Comparison of ENCODE assay signal across 9 cellular contexts in the genomic region with DNA sequence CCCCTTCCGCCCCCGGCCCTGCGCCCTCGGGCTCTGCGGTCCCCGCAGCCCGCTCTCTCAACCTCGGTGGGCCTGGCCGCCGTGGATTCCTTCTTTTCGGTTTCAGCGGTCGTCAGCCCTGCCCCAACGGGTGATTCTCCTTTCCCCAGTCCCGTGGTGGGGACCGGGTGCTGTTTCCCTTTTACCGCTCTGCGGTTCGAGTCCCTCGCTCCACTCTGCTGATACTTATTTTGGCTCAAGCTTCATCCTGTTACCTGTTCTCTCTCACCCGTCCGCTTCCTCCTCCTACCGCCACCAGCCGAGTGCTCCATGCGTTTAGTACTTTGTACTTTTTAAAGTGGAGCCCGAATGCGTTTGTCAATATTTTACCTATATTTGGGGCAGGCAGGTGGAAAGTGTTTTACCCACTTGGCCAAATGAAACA. TPM values are rescaled to one million over a fixed set of nuclear protein-coding genes. Genes with fewer than 3 reads are reported as not detected.
DNase-seq lines count a peak whose midpoint lies in the region; ATAC-seq and TF ChIP-seq lines count a peak whose summit lies in the region.
"Had no signal": no experiment of that assay in that cellular context is flagged by ENCODE, and none has a peak within 500 bp of the region (broad histone marks: within the 10 kb centered on the region; RNA-seq: fewer than 3 reads in every experiment).

No MANE protein-coding gene starts in this region.

- peaks cover 20% of the 10 kb centered on the region for H3K4me1 Mint-ChIP-seq in MCF 10A (ENCODE audit: insufficient read depth, unreplicated experiment)

- POLR2A ChIA-PET in MCF 10A (lab: Yijun Ruan, JAX): interaction anchor here (0.7 to 2.8 kb wide), 9 partner anchors 28 to 343 kb away, joined by 3 to 20 read pairs (median 3); partner anchors contain the start of genes CTNND1, MED19, SELENOH and TMX2

- CTCF ChIA-PET in MCF 10A (lab: Yijun Ruan, JAX): interaction anchor here (0.5 kb wide), 1 partner anchor 655 kb away, joined by 3 read pairs; no protein-coding TSS in a partner anchor

- peak; percentile 4 for ATAC-seq in GM21576 (IDR thresholded peaks at IDR 0.05; ENCODE audit: unreplicated experiment)
- ATAC-seq in GM18858 (IDR thresholded peaks at IDR 0.05; ENCODE audit: unreplicated experiment): no peak

- TF ChIP-seq POLR2A in lower leg skin (IDR thresholded peaks at IDR 0.05) (no peak), transverse colon (IDR thresholded peaks at IDR 0.05) (no peak)

- H3K27ac Mint-ChIP-seq in MCF 10A (ENCODE audit: low read depth, unreplicated experiment): peak overlapping the region; percentile 100

- H3K4me1 ChIP-seq in transverse colon: peaks cover 11 to 25% (median 22%) of the 10 kb centered on the region in 4 donors

- WGBS in lower leg skin, 2 donors: 0 to 1% methylated on average over 27 of the region's 27 CpGs
- 0 to 1% methylated on average over 16 to 27 of the region's 27 CpGs for WGBS in transverse colon (ENCODE audit: low coverage in 1 of 2), 2 donors

- H3K27me3 Mint-ChIP-seq in MCF 10A (ENCODE audit: insufficient read depth, unreplicated experiment): no peaks in the 10 kb centered on the region

- H3K9me3 Mint-ChIP-seq in MCF 10A (ENCODE audit: unreplicated experiment): no peaks in the 10 kb centered on the region

- H3K27me3 ChIP-seq in transverse colon: no peaks in the 10 kb centered on the region

- in situ Hi-C loops in transverse colon (cut with MboI; ENCODE audit: low pct_ligation_motif_present in 1 of 4, low pct_unique_long_range_greater_than_20kb in 1 of 4, low sequenced_read_pairs in 3 of 4): no loop called here

- peaks cover 0 to 18% (median 6%) of the 10 kb centered on the region in 4 donors for H3K36me3 ChIP-seq in transverse colon

- peak overlapping the region; percentile 86 for H3K4me3 ChIP-seq in lower leg skin (ENCODE audit: low read depth, poor library complexity, severe bottlenecking)
- H3K4me3 ChIP-seq in transverse colon: peak overlapping the region; percentile 67 to 96 (median 83)

- H3K4me3 Mint-ChIP-seq in MCF 10A (ENCODE audit: unreplicated experiment): peak overlapping the region; percentile 96

- peaks cover 41% of the 10 kb centered on the region for H3K36me3 Mint-ChIP-seq in MCF 10A (ENCODE audit: insufficient read depth, unreplicated experiment)

- H3K9me3 ChIP-seq in transverse colon: no peaks in the 10 kb centered on the region

- DNase-seq in EL: peak; percentile 14
- DNase-seq in NOMO-1 treated with DMSO at 0.1 percent for 48 hours (lab: John Stamatoyannopoulos, UW; ENCODE audit: unreplicated experiment): peak; percentile 45
- no peak for DNase-seq in MCF 10A (ENCODE audit: unreplicated experiment)
- no peak for DNase-seq in lower leg skin (ENCODE audit: low spot score in 2 of 2)
- DNase-seq in transverse colon: peak; percentile 40
- DNase-seq in dedifferentiated amniotic fluid mesenchymal stem cell (ENCODE audit: extremely low spot score): no peak

- TF ChIP-seq CTCF in MCF 10A (IDR thresholded peaks at IDR 0.05; ENCODE audit: unreplicated experiment) (no peak), lower leg skin (IDR thresholded peaks at IDR 0.05) (no peak), transverse colon (IDR thresholded peaks at IDR 0.05) (no peak)

- intact Hi-C loops in MCF 10A (cut with micrococcal nuclease) (loop anchor here (2.0 to 5.0 kb wide), 2 partner anchors 44 to 134 kb away; partner anchors contain the start of genes MED19 and TMX2), lower leg skin (cut with DNase I; ENCODE audit: low total_unique reads) (loop anchor here (10.0 kb wide), 1 partner anchor 334 kb away; the partner anchor contains the start of genes P2RX3 and SSRP1), transverse colon (cut with DNase I; ENCODE audit: low total_unique reads) (loop anchor here (10.0 kb wide), 1 partner anchor 344 kb away; the partner anchor contains the start of gene TNKS1BP1)

- peak overlapping the region; percentile 94 to 99 (median 98) for H3K27ac ChIP-seq in transverse colon

- TF ChIP-seq EP300 in transverse colon (IDR thresholded peaks at IDR 0.05; ENCODE audit: low read depth): no peak

- no TSS peak for BruUV-seq in MCF 10A (replicated peaks; lab: Mats Ljungman, UMichigan)

RNA-seq across cellular contexts. Expression of gene ZDHHC5, which starts 0.6 kb away (rescaled TPM):
- 73.8 and 74.6 TPM in 2 replicates for total RNA-seq in MCF 10A (2022)
- total RNA-seq in lower leg skin: 10 to 100 TPM; 72.9 to 99.1 (median 84.5) TPM
- 10 to 100 TPM; 38.4 to 63.2 (median 57.6) TPM for total RNA-seq in transverse colon

RNA-seq across cellular contexts. Expression of gene CLP1, which starts 10.9 kb away (rescaled TPM):
- total RNA-seq in MCF 10A (2022): 8.6 and 9.2 TPM in 2 replicates
- 10 to 100 TPM; 14.0 to 29.2 (median 17.6) TPM for total RNA-seq in lower leg skin
- total RNA-seq in transverse colon: 10 to 100 TPM in 2 of 4 donors, 1 to 10 TPM in 1, not detected in 1; 10.0 to 24.7 (median 11.6) TPM

RNA-seq across cellular contexts. Expression of gene YPEL4, which starts 18.8 kb away (rescaled TPM):
- total RNA-seq in MCF 10A (2022) (0.16 TPM in 1 of 2 replicates, not detected in the other), lower leg skin (1 to 10 TPM in 3 of 4 donors, under 1 TPM in 1; 0.91 to 4.3 (median 2.9) TPM), transverse colon (under 1 TPM in 2 of 4 donors, not detected in 2; 0.68 to 0.95 TPM)
- total RNA-seq: activated CD8-positive, alpha-beta memory T cell treated with anti-CD3 and anti-CD28 coated beads for 36 hours had no signal

RNA-seq across cellular contexts. Expression of gene MED19, which starts 43.5 kb away (rescaled TPM):
- 32.3 and 36.2 TPM in 2 replicates for total RNA-seq in MCF 10A (2022)
- total RNA-seq in lower leg skin: 10 to 100 TPM; 19.4 to 25.5 (median 23.0) TPM
- total RNA-seq in transverse colon: 10 to 100 TPM in 2 of 4 donors, 1 to 10 TPM in 2; 6.2 to 22.1 (median 12.0) TPM

RNA-seq across cellular contexts. Expression of gene TMX2, which starts 43.9 kb away (rescaled TPM):
- 145 and 161 TPM in 2 replicates for total RNA-seq in MCF 10A (2022)
- total RNA-seq in lower leg skin: 10 to 100 TPM; 41.8 to 60.4 (median 45.4) TPM
- 10 to 100 TPM; 12.3 to 86.7 (median 49.0) TPM for total RNA-seq in transverse colon

Comparison
In these comparisons a context has a peak if more than half of its experiments do, and no peak if none do; other contexts are left out.
1. DNase-seq: peak in EL (single experiment), NOMO-1 treated with DMSO at 0.1 percent for 48 hours (single experiment) and transverse colon (single experiment); none in MCF 10A (single experiment), lower leg skin (0 of 2) and dedifferentiated amniotic fluid mesenchymal stem cell (single experiment).